26 cellular contexts compared by ENCODE assay signal in genomic region chr17:16931318-16932060, GRCh38. TPM values are rescaled to one million over a fixed set of nuclear protein-coding genes. Genes with fewer than 3 reads are reported as not detected.
DNase-seq lines count a peak whose midpoint lies in the region; ATAC-seq, FAIRE-seq and TF ChIP-seq lines count a peak whose summit lies in the region.
"Had no signal": no experiment of that assay in that cellular context is flagged by ENCODE, and none has a peak within 500 bp of the region (broad histone marks: within the 10 kb centered on the region; RNA-seq: fewer than 3 reads in every experiment).

No MANE protein-coding gene starts in this region.

- H3K4ac ChIP-seq in H1 (replicated peaks; ENCODE audit: insufficient read length, low read depth, low read length) = no peak overlapping the region

- DNase-seq in left ventricle myocardium superior = peak; percentile 20
- DNase-seq in heart right ventricle = no peak
- no peak for DNase-seq in H1 (ENCODE audit: low read depth in 1 of 2, low spot score in 2 of 2)
- peak; percentile 83 for DNase-seq in osteocyte (ENCODE audit: extremely low spot score, unreplicated experiment)
- DNase-seq in NCI-H2081 treated with DMSO at 0.1 percent for 48 hours (lab: John Stamatoyannopoulos, UW) = no peak
- no peak for DNase-seq in A172 (ENCODE audit: low spot score)
- no peak for DNase-seq in NCI-H2196 treated with DMSO at 0.1 percent for 48 hours (lab: John Stamatoyannopoulos, UW; ENCODE audit: unreplicated experiment)
- DNase-seq: CD8-positive, alpha-beta T cell; DMS153; HCEC 1CT; KBM-7; MM.1S; NCI-H1092; NCI-H1436; NCI-H187 treated with DMSO at 0.1 percent for 48 hours; NCI-H226; NCI-H524; NCI-H774 had no signal

- no peaks in the 10 kb centered on the region for H3K79me1 ChIP-seq in H1 (ENCODE audit: low read depth, low read length)

- H3K4me2 ChIP-seq in H1 (ENCODE audit: insufficient read depth in 1 of 2, low read depth in 2 of 2, low read length in 2 of 2) = no peak overlapping the region

- CTCF ChIA-PET in H1 (lab: Charles Lee; ENCODE audit: partially characterized antibody) = interaction anchor here (0.7 to 1.7 kb wide), 6 partner anchors 9 to 60 kb away, joined by 3 to 5 read pairs (median 4); no protein-coding TSS in a partner anchor

- H2AFZ ChIP-seq in H1 (ENCODE audit: low read length) = no peak overlapping the region

- H3K36me3 ChIP-seq in heart right ventricle (no peaks in the 10 kb centered on the region), H1 (ENCODE audit: control insufficient read depth in 2 of 4, insufficient read depth in 4 of 4, low read length in 3 of 4) (no peaks in the 10 kb centered on the region)
- H3K36me3 ChIP-seq: Peyer's patch, SJSA1 had no signal

- H2BK12ac ChIP-seq in H1 (ENCODE audit: low read depth, low read length) = no peak overlapping the region

- H3K27ac Mint-ChIP-seq in osteocyte (ENCODE audit: unreplicated experiment) = no peak overlapping the region
- H3K27ac Mint-ChIP-seq: CD8-positive, alpha-beta T cell had no signal

- WGBS in heart right ventricle, 2 donors = 83% methylated on average over 9 of the region's 9 CpGs
- 86% methylated on average over 8 of the region's 9 CpGs; no CpG with 5 or more reads in 1 of the 2 experiments for WGBS in H1 (ENCODE audit: extremely low coverage in 1 of 2, insufficient coverage in 1 of 2, insufficient read length in 1 of 2, insufficient replicate concordance in 2 of 2, low coverage in 1 of 2, low lambda C conversion rate in 2 of 2, missing lambda C conversion rate in 1 of 2), 2 experiments

- H3K4me1 ChIP-seq in heart right ventricle (no peaks in the 10 kb centered on the region), H1 (replicated peaks in 1 of 4; ENCODE audit: control insufficient read depth in 3 of 4, insufficient read depth in 4 of 4, low read length in 3 of 4) (no peaks in the 10 kb centered on the region)
- H3K4me1 ChIP-seq: Peyer's patch, SJSA1 had no signal

- TF ChIP-seq CTCF in heart right ventricle (IDR thresholded peaks at IDR 0.05) (no peak), H1 (IDR thresholded peaks at IDR 0.05; ENCODE audit: control extremely low read depth in 1 of 3, insufficient read depth in 1 of 3, low read depth in 1 of 3, low read length in 3 of 3) (no peak), osteocyte (IDR thresholded peaks at IDR 0.05) (no peak)

- H3K79me2 ChIP-seq in H1 (ENCODE audit: control insufficient read depth in 1 of 2, insufficient read depth in 2 of 2, low read length in 2 of 2) = no peaks in the 10 kb centered on the region

- H3K27me3 ChIP-seq in heart right ventricle = no peaks in the 10 kb centered on the region
- H3K27me3 ChIP-seq in H1 (replicated peaks in 1 of 4; ENCODE audit: control insufficient read depth in 3 of 4, extremely low read depth in 1 of 4, insufficient read depth in 3 of 4, low read length in 3 of 4) = no peaks in the 10 kb centered on the region
- H3K27me3 ChIP-seq: Peyer's patch, SJSA1 had no signal

- no peak overlapping the region for H4K91ac ChIP-seq in H1 (replicated peaks; ENCODE audit: insufficient read length, low read length)

- no peak overlapping the region for H3K4me3 Mint-ChIP-seq in osteocyte (ENCODE audit: unreplicated experiment)
- H3K4me3 Mint-ChIP-seq: CD8-positive, alpha-beta T cell had no signal

- H3K14ac ChIP-seq in H1 (ENCODE audit: insufficient read length) = no peak overlapping the region

- no peak overlapping the region for H4K5ac ChIP-seq in H1 (ENCODE audit: insufficient read length, low read depth, low read length)

- H3K27me3 Mint-ChIP-seq in osteocyte (ENCODE audit: unreplicated experiment) = peaks cover 2% of the 10 kb centered on the region

- no peak overlapping the region for H3K9ac ChIP-seq in H1 (replicated peaks in 1 of 4; ENCODE audit: extremely low read depth in 1 of 4, low read depth in 3 of 4, low read length in 3 of 4)

- no peaks in the 10 kb centered on the region for H3K36me3 Mint-ChIP-seq in osteocyte (ENCODE audit: unreplicated experiment)
- H3K36me3 Mint-ChIP-seq: CD8-positive, alpha-beta T cell had no signal

- H3K56ac ChIP-seq in H1 (replicated peaks; ENCODE audit: insufficient read length, low read depth, low read length) = no peak overlapping the region

- H4K20me1 ChIP-seq in H1 (replicated peaks in 1 of 2; ENCODE audit: control insufficient read depth in 1 of 2, insufficient read depth in 2 of 2, low read length in 2 of 2) = no peaks in the 10 kb centered on the region

- no peak overlapping the region for H3K18ac ChIP-seq in H1 (ENCODE audit: extremely low read depth, low read length)

- H3K4me3 ChIP-seq in heart right ventricle (no peak overlapping the region), H1 (ENCODE audit: extremely low read depth in 1 of 4, insufficient read depth in 2 of 4, low read depth in 3 of 4, low read length in 4 of 4) (no peak overlapping the region)
- H3K4me3 ChIP-seq: Peyer's patch, SJSA1 had no signal

- POLR2A ChIA-PET in H1 (lab: Charles Lee; ENCODE audit: partially characterized antibody) = no interaction called here

- no peak overlapping the region for H2BK20ac ChIP-seq in H1 (ENCODE audit: low read length)

- H2BK120ac ChIP-seq in H1 (replicated peaks; ENCODE audit: low read depth, low read length) = no peak overlapping the region

- peak overlapping the region; percentile 8; the same call in 1 of the 2 replicates for H4K8ac ChIP-seq in H1 (ENCODE audit: extremely low read depth, insufficient read depth, low read length)

- TF ChIP-seq EP300 in H1 (IDR thresholded peaks at IDR 0.05; ENCODE audit: borderline replicate concordance in 1 of 2, low read depth in 2 of 2, low read length in 2 of 2) = no peak

- no peak overlapping the region for H2AK5ac ChIP-seq in H1 (ENCODE audit: low read depth, low read length)

- no peaks in the 10 kb centered on the region for H3K4me1 Mint-ChIP-seq in osteocyte (ENCODE audit: unreplicated experiment)

- H3K27ac ChIP-seq in heart right ventricle (no peak overlapping the region), H1 (ENCODE audit: low read depth, low read length) (no peak overlapping the region)
- H3K27ac ChIP-seq: Peyer's patch, SJSA1 had no signal

- H2BK15ac ChIP-seq in H1 (ENCODE audit: low read length) = no peak overlapping the region

- intact Hi-C loops in left ventricle myocardium superior (cut with micrococcal nuclease) (no loop called here), heart right ventricle (cut with DNase I) (no loop called here)

- no peak for TF ChIP-seq RAD21 in H1 (IDR thresholded peaks at IDR 0.05 in 1 of 2, conservative IDR thresholded peaks at IDR 0.05 in 1 of 2; ENCODE audit: low read depth in 2 of 2, low read length in 2 of 2)

- H3K23me2 ChIP-seq in H1 (ENCODE audit: low read depth, low read length) = no peaks in the 10 kb centered on the region

- no peak overlapping the region for H2BK5ac ChIP-seq in H1 (ENCODE audit: low read depth, low read length)

- H3K9me3 ChIP-seq in heart right ventricle (no peaks in the 10 kb centered on the region), H1 (ENCODE audit: insufficient read depth in 2 of 2, low read depth in 1 of 2, low read length in 1 of 2) (no peaks in the 10 kb centered on the region)
- H3K9me3 ChIP-seq: Peyer's patch, SJSA1 had no signal

- no peaks in the 10 kb centered on the region for H3K9me3 Mint-ChIP-seq in osteocyte (ENCODE audit: unreplicated experiment)
- H3K9me3 Mint-ChIP-seq: CD8-positive, alpha-beta T cell had no signal

- no peak for TF ChIP-seq POLR2A in H1 (IDR thresholded peaks at IDR 0.05; ENCODE audit: control extremely low read depth in 1 of 2, low read depth in 2 of 2, low read length in 2 of 2)

- ATAC-seq in left ventricle myocardium superior (no peak), heart right ventricle (no peak), GM21619 (IDR thresholded peaks at IDR 0.05; ENCODE audit: unreplicated experiment) (no peak)
- ATAC-seq: CD8-positive, alpha-beta T cell had no signal

- H3K23ac ChIP-seq in H1 (ENCODE audit: insufficient read length) = no peak overlapping the region

- no peak for FAIRE-seq in H1 (lab: Jason Lieb, UNC)
- FAIRE-seq: GM12891 had no signal

TF ChIP-seq in H1, 55 proteins besides CTCF, POLR2A, EP300 and RAD21 (continues in another document):
- TF ChIP-seq SIX5 (IDR thresholded peaks at IDR 0.05; ENCODE audit: low read depth, low read length) (no peak), CBX5 (IDR thresholded peaks at IDR 0.05; ENCODE audit: low read depth, low read length) (no peak), NANOG (IDR thresholded peaks at IDR 0.05; ENCODE audit: insufficient read depth, low read depth, low read length, poor library complexity, severe bottlenecking) (no peak), SAP30 (IDR thresholded peaks at IDR 0.05; ENCODE audit: insufficient read depth, insufficient replicate concordance, low read length) (no peak), JUND (IDR thresholded peaks at IDR 0.05; ENCODE audit: low read length) (no peak), BCL11A (IDR thresholded peaks at IDR 0.05; ENCODE audit: low read depth in 2 of 2, low read length in 2 of 2) (no peak)

RNA-seq across cellular contexts. Expression of gene TNFRSF13B, which starts 40.4 kb away (rescaled TPM):
- not detected for total RNA-seq in left ventricle myocardium superior
- total RNA-seq in heart right ventricle = not detected
- polyA plus RNA-seq in heart right ventricle = not detected
- not detected in 2 replicates for total RNA-seq in H1 (2021; fragmentation: NEBNext Ultra II Directional; extraction: Animal tissue kit (Norgen Biotek cat#: 25700))
- polyA plus RNA-seq in H1 (2011; rRNA removed) = not detected in 2 replicates
- not detected for polyA plus RNA-seq in H1 (2011; cell fraction: cytosol; rRNA removed)
- polyA plus RNA-seq in H1 (2011; cell fraction: nucleus; rRNA removed) = 0.10 TPM
- polyA plus RNA-seq in H1 (2012, experiment 1 of 2) = not detected in 4 replicates
- polyA plus RNA-seq in H1 (2012, experiment 2 of 2) = not detected
- not detected for polyA plus RNA-seq in H1 (2013, experiment 1 of 2)
- not detected for polyA plus RNA-seq in H1 (2013, experiment 2 of 2)
- not detected in 2 replicates for polyA minus RNA-seq in H1 (2011; rRNA and poly(A)+ RNA removed)
- not detected for polyA minus RNA-seq in H1 (2011; cell fraction: cytosol; rRNA and poly(A)+ RNA removed)
- polyA minus RNA-seq in H1 (2011; cell fraction: nucleus; rRNA and poly(A)+ RNA removed) = 0.30 TPM
- total RNA-seq in osteocyte = not detected in 2 replicates
- total RNA-seq in A172 (2014; rRNA removed; shearing (Covaris generic)) = not detected in 2 replicates
- total RNA-seq: A673; CD8-positive, alpha-beta T cell; G401; HT1080; SJSA1 had no signal
- polyA plus RNA-seq: BJ had no signal

Comparison
In these comparisons a context has a peak if more than half of its experiments do, and no peak if none do; other contexts are left out.
1. DNase-seq: peak in left ventricle myocardium superior (single experiment) and osteocyte (single experiment); none in heart right ventricle (0 of 2), H1 (0 of 2), NCI-H2081 treated with DMSO at 0.1 percent for 48 hours (single experiment), A172 (single experiment) and NCI-H2196 treated with DMSO at 0.1 percent for 48 hours (single experiment).